19 cellular contexts compared by ENCODE assay signal in genomic region chr4:98363431-98363830, GRCh38.
"Had no signal": no experiment of that assay in that cellular context is flagged by ENCODE, and none has a peak within 500 bp of the region (broad histone marks: within the 10 kb centered on the region; RNA-seq: fewer than 3 reads in every experiment).

No MANE protein-coding gene starts in this region.

- ATAC-seq: heart left ventricle, left lobe of liver, mucosa of descending colon, natural killer cell, right cardiac atrium had no signal

- H3K4me3 Mint-ChIP-seq: central memory CD8-positive, alpha-beta T cell; natural killer cell; neural crest cell had no signal

- H3K4me3 ChIP-seq: esophagus squamous epithelium, heart left ventricle, mucosa of descending colon, smooth muscle cell, stomach had no signal

- DNase-seq: cortex of kidney; effector memory CD4-positive, alpha-beta T cell; esophagus squamous epithelium; heart left ventricle; hippocampal formation; mucosa of descending colon; natural killer cell; posterior cingulate gyrus; right cardiac atrium; stimulated activated CD4-positive, alpha-beta T cell treated with anti-CD3 and anti-CD28 coated beads, Interleukin-2, amount 100 ng/mL, for 48 hours; stomach; trophoblast cell had no signal

- H3K27ac Mint-ChIP-seq: natural killer cell had no signal

- H3K4me1 ChIP-seq: esophagus squamous epithelium, heart left ventricle, stomach had no signal

- FAIRE-seq: endometrium, frontal cortex, islet of Langerhans had no signal

- H3K27ac ChIP-seq: esophagus squamous epithelium, heart left ventricle, stomach had no signal

- H3K27me3 Mint-ChIP-seq: central memory CD8-positive, alpha-beta T cell had no signal

- H3K27me3 ChIP-seq: esophagus squamous epithelium, heart left ventricle, stomach had no signal

- H3K4me1 Mint-ChIP-seq: neural crest cell had no signal
